Comparison of ENCODE assay signal across 1 cellular context in genomic region chr1:52007228-52008073, GRCh38.
TF ChIP-seq lines count a peak whose summit lies in the region.

No MANE protein-coding gene starts in this region.

TF ChIP-seq in GM23338, 12 proteins besides CTCF, POLR2A, EP300 and RAD21 (continued from another document):
- TF ChIP-seq, protein P1, sequence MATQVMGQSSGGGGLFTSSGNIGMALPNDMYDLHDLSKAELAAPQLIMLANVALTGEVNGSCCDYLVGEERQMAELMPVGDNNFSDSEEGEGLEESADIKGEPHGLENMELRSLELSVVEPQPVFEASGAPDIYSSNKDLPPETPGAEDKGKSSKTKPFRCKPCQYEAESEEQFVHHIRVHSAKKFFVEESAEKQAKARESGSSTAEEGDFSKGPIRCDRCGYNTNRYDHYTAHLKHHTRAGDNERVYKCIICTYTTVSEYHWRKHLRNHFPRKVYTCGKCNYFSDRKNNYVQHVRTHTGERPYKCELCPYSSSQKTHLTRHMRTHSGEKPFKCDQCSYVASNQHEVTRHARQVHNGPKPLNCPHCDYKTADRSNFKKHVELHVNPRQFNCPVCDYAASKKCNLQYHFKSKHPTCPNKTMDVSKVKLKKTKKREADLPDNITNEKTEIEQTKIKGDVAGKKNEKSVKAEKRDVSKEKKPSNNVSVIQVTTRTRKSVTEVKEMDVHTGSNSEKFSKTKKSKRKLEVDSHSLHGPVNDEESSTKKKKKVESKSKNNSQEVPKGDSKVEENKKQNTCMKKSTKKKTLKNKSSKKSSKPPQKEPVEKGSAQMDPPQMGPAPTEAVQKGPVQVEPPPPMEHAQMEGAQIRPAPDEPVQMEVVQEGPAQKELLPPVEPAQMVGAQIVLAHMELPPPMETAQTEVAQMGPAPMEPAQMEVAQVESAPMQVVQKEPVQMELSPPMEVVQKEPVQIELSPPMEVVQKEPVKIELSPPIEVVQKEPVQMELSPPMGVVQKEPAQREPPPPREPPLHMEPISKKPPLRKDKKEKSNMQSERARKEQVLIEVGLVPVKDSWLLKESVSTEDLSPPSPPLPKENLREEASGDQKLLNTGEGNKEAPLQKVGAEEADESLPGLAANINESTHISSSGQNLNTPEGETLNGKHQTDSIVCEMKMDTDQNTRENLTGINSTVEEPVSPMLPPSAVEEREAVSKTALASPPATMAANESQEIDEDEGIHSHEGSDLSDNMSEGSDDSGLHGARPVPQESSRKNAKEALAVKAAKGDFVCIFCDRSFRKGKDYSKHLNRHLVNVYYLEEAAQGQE (IDR thresholded peaks at IDR 0.05; ENCODE audit: unreplicated experiment), result no peak
- TF ChIP-seq, protein P2, sequence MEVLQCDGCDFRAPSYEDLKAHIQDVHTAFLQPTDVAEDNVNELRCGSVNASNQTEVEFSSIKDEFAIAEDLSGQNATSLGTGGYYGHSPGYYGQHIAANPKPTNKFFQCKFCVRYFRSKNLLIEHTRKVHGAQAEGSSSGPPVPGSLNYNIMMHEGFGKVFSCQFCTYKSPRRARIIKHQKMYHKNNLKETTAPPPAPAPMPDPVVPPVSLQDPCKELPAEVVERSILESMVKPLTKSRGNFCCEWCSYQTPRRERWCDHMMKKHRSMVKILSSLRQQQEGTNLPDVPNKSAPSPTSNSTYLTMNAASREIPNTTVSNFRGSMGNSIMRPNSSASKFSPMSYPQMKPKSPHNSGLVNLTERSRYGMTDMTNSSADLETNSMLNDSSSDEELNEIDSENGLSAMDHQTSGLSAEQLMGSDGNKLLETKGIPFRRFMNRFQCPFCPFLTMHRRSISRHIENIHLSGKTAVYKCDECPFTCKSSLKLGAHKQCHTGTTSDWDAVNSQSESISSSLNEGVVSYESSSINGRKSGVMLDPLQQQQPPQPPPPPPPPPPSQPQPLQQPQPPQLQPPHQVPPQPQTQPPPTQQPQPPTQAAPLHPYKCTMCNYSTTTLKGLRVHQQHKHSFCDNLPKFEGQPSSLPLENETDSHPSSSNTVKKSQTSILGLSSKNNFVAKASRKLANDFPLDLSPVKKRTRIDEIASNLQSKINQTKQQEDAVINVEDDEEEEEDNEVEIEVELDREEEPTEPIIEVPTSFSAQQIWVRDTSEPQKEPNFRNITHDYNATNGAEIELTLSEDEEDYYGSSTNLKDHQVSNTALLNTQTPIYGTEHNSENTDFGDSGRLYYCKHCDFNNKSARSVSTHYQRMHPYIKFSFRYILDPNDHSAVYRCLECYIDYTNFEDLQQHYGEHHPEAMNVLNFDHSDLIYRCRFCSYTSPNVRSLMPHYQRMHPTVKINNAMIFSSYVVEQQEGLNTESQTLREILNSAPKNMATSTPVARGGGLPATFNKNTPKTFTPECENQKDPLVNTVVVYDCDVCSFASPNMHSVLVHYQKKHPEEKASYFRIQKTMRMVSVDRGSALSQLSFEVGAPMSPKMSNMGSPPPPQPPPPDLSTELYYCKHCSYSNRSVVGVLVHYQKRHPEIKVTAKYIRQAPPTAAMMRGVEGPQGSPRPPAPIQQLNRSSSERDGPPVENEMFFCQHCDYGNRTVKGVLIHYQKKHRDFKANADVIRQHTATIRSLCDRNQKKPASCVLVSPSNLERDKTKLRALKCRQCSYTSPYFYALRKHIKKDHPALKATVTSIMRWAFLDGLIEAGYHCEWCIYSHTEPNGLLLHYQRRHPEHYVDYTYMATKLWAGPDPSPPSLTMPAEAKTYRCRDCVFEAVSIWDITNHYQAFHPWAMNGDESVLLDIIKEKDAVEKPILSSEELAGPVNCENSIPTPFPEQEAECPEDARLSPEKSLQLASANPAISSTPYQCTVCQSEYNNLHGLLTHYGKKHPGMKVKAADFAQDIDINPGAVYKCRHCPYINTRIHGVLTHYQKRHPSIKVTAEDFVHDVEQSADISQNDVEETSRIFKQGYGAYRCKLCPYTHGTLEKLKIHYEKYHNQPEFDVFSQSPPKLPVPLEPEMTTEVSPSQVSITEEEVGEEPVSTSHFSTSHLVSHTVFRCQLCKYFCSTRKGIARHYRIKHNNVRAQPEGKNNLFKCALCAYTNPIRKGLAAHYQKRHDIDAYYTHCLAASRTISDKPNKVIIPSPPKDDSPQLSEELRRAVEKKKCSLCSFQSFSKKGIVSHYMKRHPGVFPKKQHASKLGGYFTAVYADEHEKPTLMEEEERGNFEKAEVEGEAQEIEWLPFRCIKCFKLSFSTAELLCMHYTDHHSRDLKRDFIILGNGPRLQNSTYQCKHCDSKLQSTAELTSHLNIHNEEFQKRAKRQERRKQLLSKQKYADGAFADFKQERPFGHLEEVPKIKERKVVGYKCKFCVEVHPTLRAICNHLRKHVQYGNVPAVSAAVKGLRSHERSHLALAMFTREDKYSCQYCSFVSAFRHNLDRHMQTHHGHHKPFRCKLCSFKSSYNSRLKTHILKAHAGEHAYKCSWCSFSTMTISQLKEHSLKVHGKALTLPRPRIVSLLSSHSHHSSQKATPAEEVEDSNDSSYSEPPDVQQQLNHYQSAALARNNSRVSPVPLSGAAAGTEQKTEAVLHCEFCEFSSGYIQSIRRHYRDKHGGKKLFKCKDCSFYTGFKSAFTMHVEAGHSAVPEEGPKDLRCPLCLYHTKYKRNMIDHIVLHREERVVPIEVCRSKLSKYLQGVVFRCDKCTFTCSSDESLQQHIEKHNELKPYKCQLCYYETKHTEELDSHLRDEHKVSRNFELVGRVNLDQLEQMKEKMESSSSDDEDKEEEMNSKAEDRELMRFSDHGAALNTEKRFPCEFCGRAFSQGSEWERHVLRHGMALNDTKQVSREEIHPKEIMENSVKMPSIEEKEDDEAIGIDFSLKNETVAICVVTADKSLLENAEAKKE (CRISPR knock-in tag; IDR thresholded peaks at IDR 0.05), result no peak
- TF ChIP-seq JUNB (IDR thresholded peaks at IDR 0.05; ENCODE audit: unreplicated experiment) (no peak), NANOG (IDR thresholded peaks at IDR 0.05; ENCODE audit: borderline replicate concordance) (no peak), POLR2AphosphoS5 (IDR thresholded peaks at IDR 0.05; ENCODE audit: low read depth) (no peak), CREB1 (CRISPR knock-in tag; IDR thresholded peaks at IDR 0.05; ENCODE audit: low read depth) (no peak)
